In genomic region chr2:60251247-60251646, GRCh38 we compare ENCODE assay signal across 7 cellular contexts.
"Had no signal": no experiment of that assay in that cellular context is flagged by ENCODE, and none has a peak within 500 bp of the region (broad histone marks: within the 10 kb centered on the region; RNA-seq: fewer than 3 reads in every experiment).

No MANE protein-coding gene starts in this region.

- ATAC-seq: HepG2 had no signal

- DNase-seq: IMR-90, KBM-7, KG1 had no signal

- H3K9ac ChIP-seq: KMS-11 had no signal

- FAIRE-seq: HepG2, HTR-8/SVneo had no signal

- H3K4me2 ChIP-seq: KMS-11 had no signal

- H3K27ac ChIP-seq: HL-60, KMS-11 had no signal
